Comparison of ENCODE assay signal across 9 cellular contexts in genomic region chr3:170420307-170420821, GRCh38. TPM values are rescaled to one million over a fixed set of nuclear protein-coding genes. Genes with fewer than 3 reads are reported as not detected.
DNase-seq lines count a peak whose midpoint lies in the region; TF ChIP-seq lines count a peak whose summit lies in the region.
"Had no signal": no experiment of that assay in that cellular context is flagged by ENCODE, and none has a peak within 500 bp of the region (broad histone marks: within the 10 kb centered on the region; RNA-seq: fewer than 3 reads in every experiment).

No MANE protein-coding gene starts in this region.

- no peaks in the 10 kb centered on the region for H3K36me3 ChIP-seq in HUES48 (ENCODE audit: control insufficient read depth, insufficient read depth, low read length)
- no peaks in the 10 kb centered on the region for H3K36me3 ChIP-seq in spleen

- WGBS in spleen, 5 donors: 48 to 60% (median 50%) methylated on average over 17 of the region's 17 CpGs

- TF ChIP-seq CTCF in choroid plexus epithelial cell (conservative IDR thresholded peaks at IDR 0.05; ENCODE audit: low read depth, low read length) (no peak), spleen (IDR thresholded peaks at IDR 0.05 in 8 of 11, conservative IDR thresholded peaks at IDR 0.05 in 3 of 11) (no peak)

- no peak overlapping the region for H3K27ac ChIP-seq in HUES48 (ENCODE audit: low read depth, low read length)
- peak overlapping the region; percentile 91 for H3K27ac ChIP-seq in layer of hippocampus (ENCODE audit: low read depth, low read length)
- H3K27ac ChIP-seq in spleen: peak overlapping the region; percentile 29 to 80 (median 70)

- H3K9me3 ChIP-seq in HUES48 (ENCODE audit: control insufficient read depth, insufficient read depth, low read length) (no peaks in the 10 kb centered on the region), spleen (no peaks in the 10 kb centered on the region)

- intact Hi-C loops in spleen (cut with DNase I; ENCODE audit: low total_unique reads): no loop called here

- no peak overlapping the region for H3K9ac ChIP-seq in HUES48 (ENCODE audit: low read depth, low read length)

- H3K4me1 ChIP-seq in HUES48 (ENCODE audit: control insufficient read depth, insufficient read depth, low read length): peaks cover 9% of the 10 kb centered on the region
- H3K4me1 ChIP-seq in spleen: peaks cover 7 to 46% (median 29%) of the 10 kb centered on the region in 6 donors

- DNase-seq in choroid plexus epithelial cell (ENCODE audit: low read depth): peak; percentile 68
- no peak for DNase-seq in spleen
- no peak for DNase-seq in stimulated activated CD4-positive, alpha-beta T cell treated with anti-CD3 and anti-CD28 coated beads, Interleukin-4, amount 100 ng/mL, for 24 hours
- DNase-seq in islet precursor cell: no peak
- no peak for DNase-seq in stimulated activated CD4-positive, alpha-beta T cell treated with anti-CD3 and anti-CD28 coated beads, Interleukin-1b, Interleukin-23, amount 100 ng/mL, for 48 hours
- no peak for DNase-seq in A172 (ENCODE audit: low spot score)
- DNase-seq: GF-D8 had no signal

- H3K27me3 ChIP-seq in HUES48 (ENCODE audit: control insufficient read depth, insufficient read depth, low read length) (peaks cover 49% of the 10 kb centered on the region), layer of hippocampus (ENCODE audit: control insufficient read depth, insufficient read depth, low read length) (no peaks in the 10 kb centered on the region), spleen (replicated peaks in 1 of 7) (peaks cover 0 to 37% (median 23%) of the 10 kb centered on the region in 7 donors)

- H3K4me3 ChIP-seq in HUES48 (ENCODE audit: low read depth, low read length) (peak overlapping the region; percentile 59), choroid plexus epithelial cell (ENCODE audit: low read depth, low read length) (peak overlapping the region; percentile 81), spleen (peak overlapping the region in 7 of 8 donors; percentile 11 to 66 (median 50))

- no peak for TF ChIP-seq POLR2A in spleen (IDR thresholded peaks at IDR 0.05)

RNA-seq across cellular contexts. Expression of gene CLDN11, which starts 1.7 kb away (rescaled TPM):
- total RNA-seq in spleen: 10 to 100 TPM in 1 of 7 donors, 1 to 10 TPM in 6; 1.9 to 10.7 (median 6.7) TPM
- 1 to 10 TPM in 2 of 3 donors, under 1 TPM in 1; 0.70 to 3.2 (median 1.6) TPM for polyA plus RNA-seq in spleen
- not detected in 2 replicates for total RNA-seq in A172 (2014; rRNA removed; shearing (Covaris generic))
